3 cellular contexts compared by ENCODE assay signal in the genomic region with DNA sequence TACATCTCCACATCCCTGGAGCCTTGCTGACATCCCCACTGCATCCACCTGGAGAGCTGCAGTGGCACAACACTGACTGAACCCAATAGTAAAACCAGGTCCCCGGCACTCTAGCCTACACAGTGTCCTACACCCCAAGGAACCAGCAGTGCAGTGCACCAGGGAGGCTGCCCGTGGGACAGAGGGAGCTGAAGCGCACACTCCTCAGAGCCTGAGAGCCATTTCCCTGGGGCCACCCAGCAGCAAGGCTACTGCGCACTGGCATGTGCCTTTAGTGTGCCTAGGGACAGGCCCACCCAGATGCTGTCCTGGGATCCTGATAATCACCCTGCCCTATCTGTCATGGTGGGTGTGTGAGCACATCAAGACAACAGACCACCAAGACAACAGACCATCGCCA.
TF ChIP-seq lines count a peak whose summit lies in the region.

No MANE protein-coding gene starts in this region.

TF ChIP-seq in SK-N-SH treated with all-trans-retinoic acid at 6 μM for 48 hours, 23 proteins besides CTCF, POLR2A, EP300 and RAD21:
- no peak for TF ChIP-seq PATZ1 (CRISPR knock-in tag; IDR thresholded peaks at IDR 0.05; ENCODE audit: borderline replicate concordance)

TF ChIP-seq in SK-N-SH, 30 proteins besides CTCF, POLR2A, EP300 and RAD21:
- no peak for TF ChIP-seq SMC3 (IDR thresholded peaks at IDR 0.05; ENCODE audit: low read depth, low read length)
TF ChIP-seq in SK-N-SH: peak in this region for 0.

TF ChIP-seq in H1, 55 proteins besides CTCF, POLR2A, EP300 and RAD21:
- TF ChIP-seq RBBP5 (IDR thresholded peaks at IDR 0.05; ENCODE audit: borderline replicate concordance, low read depth, low read length) (no peak), RNF2 (IDR thresholded peaks at IDR 0.05; ENCODE audit: borderline replicate concordance, low read depth, low read length, missing control alignments, poor library complexity, severe bottlenecking) (no peak), MAFK (IDR thresholded peaks at IDR 0.05; ENCODE audit: low read depth, low read length) (no peak), SIRT6 (IDR thresholded peaks at IDR 0.05; ENCODE audit: low read length) (no peak), BRCA1 (IDR thresholded peaks at IDR 0.05; ENCODE audit: low read depth, low read length) (no peak), CREB1 (IDR thresholded peaks at IDR 0.05) (no peak), TAF1 (IDR thresholded peaks at IDR 0.05; ENCODE audit: low read depth, low read length) (no peak), BACH1 (IDR thresholded peaks at IDR 0.05; ENCODE audit: low read length) (no peak), NRF1 (IDR thresholded peaks at IDR 0.05; ENCODE audit: low read depth, low read length) (no peak), HDAC2 (IDR thresholded peaks at IDR 0.05; ENCODE audit: borderline replicate concordance in 1 of 2, low read depth in 2 of 2, low read length in 2 of 2) (no peak), CHD1 (IDR thresholded peaks at IDR 0.05; ENCODE audit: low read depth, low read length) (no peak), HDAC6 (IDR thresholded peaks at IDR 0.05; ENCODE audit: low read depth, low read length) (no peak), RFX5 (IDR thresholded peaks at IDR 0.05; ENCODE audit: borderline replicate concordance, low read depth, low read length) (no peak), SIN3A (conservative IDR thresholded peaks at IDR 0.05 in 1 of 2, IDR thresholded peaks at IDR 0.05 in 1 of 2; ENCODE audit: low read depth in 1 of 2, low read length in 2 of 2) (no peak), SIX5 (IDR thresholded peaks at IDR 0.05; ENCODE audit: low read depth, low read length) (no peak)
- TF ChIP-seq, protein P1, sequence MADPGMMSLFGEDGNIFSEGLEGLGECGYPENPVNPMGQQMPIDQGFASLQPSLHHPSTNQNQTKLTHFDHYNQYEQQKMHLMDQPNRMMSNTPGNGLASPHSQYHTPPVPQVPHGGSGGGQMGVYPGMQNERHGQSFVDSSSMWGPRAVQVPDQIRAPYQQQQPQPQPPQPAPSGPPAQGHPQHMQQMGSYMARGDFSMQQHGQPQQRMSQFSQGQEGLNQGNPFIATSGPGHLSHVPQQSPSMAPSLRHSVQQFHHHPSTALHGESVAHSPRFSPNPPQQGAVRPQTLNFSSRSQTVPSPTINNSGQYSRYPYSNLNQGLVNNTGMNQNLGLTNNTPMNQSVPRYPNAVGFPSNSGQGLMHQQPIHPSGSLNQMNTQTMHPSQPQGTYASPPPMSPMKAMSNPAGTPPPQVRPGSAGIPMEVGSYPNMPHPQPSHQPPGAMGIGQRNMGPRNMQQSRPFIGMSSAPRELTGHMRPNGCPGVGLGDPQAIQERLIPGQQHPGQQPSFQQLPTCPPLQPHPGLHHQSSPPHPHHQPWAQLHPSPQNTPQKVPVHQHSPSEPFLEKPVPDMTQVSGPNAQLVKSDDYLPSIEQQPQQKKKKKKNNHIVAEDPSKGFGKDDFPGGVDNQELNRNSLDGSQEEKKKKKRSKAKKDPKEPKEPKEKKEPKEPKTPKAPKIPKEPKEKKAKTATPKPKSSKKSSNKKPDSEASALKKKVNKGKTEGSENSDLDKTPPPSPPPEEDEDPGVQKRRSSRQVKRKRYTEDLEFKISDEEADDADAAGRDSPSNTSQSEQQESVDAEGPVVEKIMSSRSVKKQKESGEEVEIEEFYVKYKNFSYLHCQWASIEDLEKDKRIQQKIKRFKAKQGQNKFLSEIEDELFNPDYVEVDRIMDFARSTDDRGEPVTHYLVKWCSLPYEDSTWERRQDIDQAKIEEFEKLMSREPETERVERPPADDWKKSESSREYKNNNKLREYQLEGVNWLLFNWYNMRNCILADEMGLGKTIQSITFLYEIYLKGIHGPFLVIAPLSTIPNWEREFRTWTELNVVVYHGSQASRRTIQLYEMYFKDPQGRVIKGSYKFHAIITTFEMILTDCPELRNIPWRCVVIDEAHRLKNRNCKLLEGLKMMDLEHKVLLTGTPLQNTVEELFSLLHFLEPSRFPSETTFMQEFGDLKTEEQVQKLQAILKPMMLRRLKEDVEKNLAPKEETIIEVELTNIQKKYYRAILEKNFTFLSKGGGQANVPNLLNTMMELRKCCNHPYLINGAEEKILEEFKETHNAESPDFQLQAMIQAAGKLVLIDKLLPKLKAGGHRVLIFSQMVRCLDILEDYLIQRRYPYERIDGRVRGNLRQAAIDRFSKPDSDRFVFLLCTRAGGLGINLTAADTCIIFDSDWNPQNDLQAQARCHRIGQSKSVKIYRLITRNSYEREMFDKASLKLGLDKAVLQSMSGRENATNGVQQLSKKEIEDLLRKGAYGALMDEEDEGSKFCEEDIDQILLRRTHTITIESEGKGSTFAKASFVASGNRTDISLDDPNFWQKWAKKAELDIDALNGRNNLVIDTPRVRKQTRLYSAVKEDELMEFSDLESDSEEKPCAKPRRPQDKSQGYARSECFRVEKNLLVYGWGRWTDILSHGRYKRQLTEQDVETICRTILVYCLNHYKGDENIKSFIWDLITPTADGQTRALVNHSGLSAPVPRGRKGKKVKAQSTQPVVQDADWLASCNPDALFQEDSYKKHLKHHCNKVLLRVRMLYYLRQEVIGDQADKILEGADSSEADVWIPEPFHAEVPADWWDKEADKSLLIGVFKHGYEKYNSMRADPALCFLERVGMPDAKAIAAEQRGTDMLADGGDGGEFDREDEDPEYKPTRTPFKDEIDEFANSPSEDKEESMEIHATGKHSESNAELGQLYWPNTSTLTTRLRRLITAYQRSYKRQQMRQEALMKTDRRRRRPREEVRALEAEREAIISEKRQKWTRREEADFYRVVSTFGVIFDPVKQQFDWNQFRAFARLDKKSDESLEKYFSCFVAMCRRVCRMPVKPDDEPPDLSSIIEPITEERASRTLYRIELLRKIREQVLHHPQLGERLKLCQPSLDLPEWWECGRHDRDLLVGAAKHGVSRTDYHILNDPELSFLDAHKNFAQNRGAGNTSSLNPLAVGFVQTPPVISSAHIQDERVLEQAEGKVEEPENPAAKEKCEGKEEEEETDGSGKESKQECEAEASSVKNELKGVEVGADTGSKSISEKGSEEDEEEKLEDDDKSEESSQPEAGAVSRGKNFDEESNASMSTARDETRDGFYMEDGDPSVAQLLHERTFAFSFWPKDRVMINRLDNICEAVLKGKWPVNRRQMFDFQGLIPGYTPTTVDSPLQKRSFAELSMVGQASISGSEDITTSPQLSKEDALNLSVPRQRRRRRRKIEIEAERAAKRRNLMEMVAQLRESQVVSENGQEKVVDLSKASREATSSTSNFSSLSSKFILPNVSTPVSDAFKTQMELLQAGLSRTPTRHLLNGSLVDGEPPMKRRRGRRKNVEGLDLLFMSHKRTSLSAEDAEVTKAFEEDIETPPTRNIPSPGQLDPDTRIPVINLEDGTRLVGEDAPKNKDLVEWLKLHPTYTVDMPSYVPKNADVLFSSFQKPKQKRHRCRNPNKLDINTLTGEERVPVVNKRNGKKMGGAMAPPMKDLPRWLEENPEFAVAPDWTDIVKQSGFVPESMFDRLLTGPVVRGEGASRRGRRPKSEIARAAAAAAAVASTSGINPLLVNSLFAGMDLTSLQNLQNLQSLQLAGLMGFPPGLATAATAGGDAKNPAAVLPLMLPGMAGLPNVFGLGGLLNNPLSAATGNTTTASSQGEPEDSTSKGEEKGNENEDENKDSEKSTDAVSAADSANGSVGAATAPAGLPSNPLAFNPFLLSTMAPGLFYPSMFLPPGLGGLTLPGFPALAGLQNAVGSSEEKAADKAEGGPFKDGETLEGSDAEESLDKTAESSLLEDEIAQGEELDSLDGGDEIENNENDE (IDR thresholded peaks at IDR 0.05; ENCODE audit: insufficient replicate concordance, low read length) = no peak
TF ChIP-seq in H1: peak in this region for 0.
